Comparison of ENCODE assay signal across 23 cellular contexts in the genomic region with DNA sequence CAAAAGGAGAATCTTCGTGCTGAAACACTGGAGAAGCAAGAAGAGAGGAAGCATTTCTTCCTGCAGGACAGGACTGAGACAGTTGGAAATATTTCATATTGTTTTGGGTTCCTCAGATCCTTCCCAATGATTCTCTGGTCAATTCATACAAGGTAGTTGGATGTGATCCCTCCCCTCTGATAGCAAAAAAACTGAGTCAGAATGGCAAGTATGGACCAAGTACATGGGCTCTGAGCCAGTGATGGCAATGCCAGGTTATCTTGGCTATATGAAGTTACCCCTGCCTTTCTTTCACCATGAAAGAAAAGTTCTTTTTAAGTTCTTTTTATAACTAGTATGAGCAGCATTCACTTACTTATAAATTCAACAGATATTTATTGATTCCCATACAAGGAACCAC.
DNase-seq lines count a peak whose midpoint lies in the region; ATAC-seq, FAIRE-seq and TF ChIP-seq lines count a peak whose summit lies in the region.
"Had no signal": no experiment of that assay in that cellular context is flagged by ENCODE, and none has a peak within 500 bp of the region (broad histone marks: within the 10 kb centered on the region; RNA-seq: fewer than 3 reads in every experiment).

No MANE protein-coding gene starts in this region.

- H3K4me2 ChIP-seq in neuronal stem cell (ENCODE audit: insufficient read depth, low read length, poor library complexity, severe bottlenecking) (no peak overlapping the region), H9 (ENCODE audit: insufficient read depth, insufficient read length, low read length) (no peak overlapping the region)
- H3K4me2 ChIP-seq: A549; BLaER1 treated with 17β-estradiol and CSF1 and Interleukin-3, amounts not matched to agents 10 nM and 100 nM had no signal

- H3K14ac ChIP-seq in neuronal stem cell (ENCODE audit: low read length) = no peak overlapping the region
- no peak overlapping the region for H3K14ac ChIP-seq in H9 (ENCODE audit: insufficient read depth, low read length)

- no peaks in the 10 kb centered on the region for H3K23me2 ChIP-seq in H9 (ENCODE audit: insufficient read length, low read depth, low read length, poor library complexity, severe bottlenecking)

- H3K79me1 ChIP-seq in neuronal stem cell (ENCODE audit: low read depth, low read length) (no peaks in the 10 kb centered on the region), H9 (ENCODE audit: insufficient read depth, low read depth, low read length, poor library complexity, severe bottlenecking) (no peaks in the 10 kb centered on the region)

- CTCF ChIA-PET in MCF 10A (lab: Yijun Ruan, JAX) = interaction anchor here (0.5 to 6.5 kb wide), 4 partner anchors 57 to 245 kb away, joined by 4 to 112 read pairs (median 11); no protein-coding TSS in a partner anchor

- DNase-seq in MCF 10A (ENCODE audit: unreplicated experiment) (peak; percentile 22), breast epithelium (ENCODE audit: low spot score in 2 of 2) (no peak), bronchial epithelial cell (ENCODE audit: low read depth) (peak; percentile 75), foreskin keratinocyte (peak in 1 of 2 donors; percentile 42), neuronal stem cell (ENCODE audit: low spot score) (no peak), H9 (no peak)
- DNase-seq: AML-193; Caco-2; Calu3; CD4-positive, alpha-beta T cell; CD8-positive, alpha-beta T cell; DMS79 treated with DMSO at 0.1 percent for 48 hours; GF-D8 had no signal

- H4K8ac ChIP-seq in neuronal stem cell (ENCODE audit: low read depth, low read length) = no peak overlapping the region
- H4K8ac ChIP-seq in H9 (replicated peaks; ENCODE audit: insufficient read length, low read depth, low read length) = no peak overlapping the region

- H2BK120ac ChIP-seq in neuronal stem cell (ENCODE audit: low read depth, low read length) (no peak overlapping the region), H9 (ENCODE audit: low read depth, low read length, poor library complexity, severe bottlenecking) (no peak overlapping the region)

- H3K4me1 ChIP-seq in breast epithelium = no peaks in the 10 kb centered on the region
- peaks cover 17% of the 10 kb centered on the region for H3K4me1 ChIP-seq in foreskin keratinocyte
- H3K4me1 ChIP-seq in neuronal stem cell (ENCODE audit: control insufficient read depth in 2 of 2, insufficient read depth in 1 of 2, low read depth in 1 of 2, low read length in 2 of 2) = peaks cover 2 to 3% of the 10 kb centered on the region in 2 donors
- H3K4me1 ChIP-seq in H9 (ENCODE audit: insufficient read depth, low read length) = no peaks in the 10 kb centered on the region
- H3K4me1 ChIP-seq: A549, Caco-2 had no signal

- WGBS in neuronal stem cell (ENCODE audit: extremely low coverage in 2 of 2, insufficient read length in 2 of 2, insufficient replicate concordance in 1 of 2), 2 donors = no CpG with 5 or more reads among the region's 1 CpG
- no CpG with 5 or more reads among the region's 1 CpG for WGBS in H9 (ENCODE audit: extremely low coverage, insufficient read length, low lambda C conversion rate)

- TF ChIP-seq POLR2A in breast epithelium (IDR thresholded peaks at IDR 0.05) = no peak

- no peak overlapping the region for H3K56ac ChIP-seq in H9 (ENCODE audit: insufficient read length, low read depth, low read length)

- no peak overlapping the region for H4K91ac ChIP-seq in neuronal stem cell (ENCODE audit: low read depth, low read length, poor library complexity)
- no peak overlapping the region for H4K91ac ChIP-seq in H9 (ENCODE audit: insufficient read length, low read depth, low read length)

- no peak overlapping the region for H3T11ph ChIP-seq in H9 (ENCODE audit: low read length)

- no peaks in the 10 kb centered on the region for H3K79me2 ChIP-seq in H9 (ENCODE audit: insufficient read depth, low read length)

- H2BK20ac ChIP-seq in H9 (ENCODE audit: low read depth, low read length, poor library complexity, severe bottlenecking) = no peak overlapping the region

- H3K27me3 Mint-ChIP-seq in MCF 10A (ENCODE audit: insufficient read depth, unreplicated experiment) (no peaks in the 10 kb centered on the region), H9 (ENCODE audit: low read depth) (no peaks in the 10 kb centered on the region)
- H3K27me3 Mint-ChIP-seq: CD4-positive, alpha-beta T cell had no signal

- H3K36me3 Mint-ChIP-seq in MCF 10A (ENCODE audit: insufficient read depth, unreplicated experiment) (no peaks in the 10 kb centered on the region), H9 (ENCODE audit: insufficient read depth in 1 of 3, low read depth in 3 of 3) (no peaks in the 10 kb centered on the region)
- H3K36me3 Mint-ChIP-seq: CD8-positive, alpha-beta T cell had no signal

- no peak overlapping the region for H4K5ac ChIP-seq in H9 (ENCODE audit: insufficient read length, low read depth, low read length)

- H3K36me3 ChIP-seq in breast epithelium (no peaks in the 10 kb centered on the region), bronchial epithelial cell (ENCODE audit: control insufficient read depth, insufficient read depth, low read length) (no peaks in the 10 kb centered on the region), neuronal stem cell (replicated peaks in 1 of 2; ENCODE audit: control insufficient read depth in 2 of 2, insufficient read depth in 2 of 2, low read length in 2 of 2) (no peaks in the 10 kb centered on the region)
- H3K36me3 ChIP-seq: BLaER1 treated with 17β-estradiol and CSF1 and Interleukin-3, amounts not matched to agents 10 nM and 100 nM had no signal

- H2BK5ac ChIP-seq in neuronal stem cell (ENCODE audit: low read length) (no peak overlapping the region), H9 (ENCODE audit: insufficient read length, low read length) (no peak overlapping the region)

- H2AK5ac ChIP-seq in neuronal stem cell (ENCODE audit: low read depth, low read length) (no peak overlapping the region), H9 (ENCODE audit: insufficient read length, low read length) (no peak overlapping the region)

- intact Hi-C loops in MCF 10A (cut with micrococcal nuclease) (loop anchor here (10.0 kb wide), 1 partner anchor 144 kb away; no protein-coding TSS in a partner anchor), breast epithelium (cut with DNase I; ENCODE audit: low total_unique reads) (no loop called here)

- ATAC-seq in foreskin keratinocyte (peak; percentile 47), HG02763 (IDR thresholded peaks at IDR 0.05; ENCODE audit: unreplicated experiment) (no peak), GM18517 (IDR thresholded peaks at IDR 0.05; ENCODE audit: unreplicated experiment) (no peak)
- ATAC-seq: A549; CD8-positive, alpha-beta T cell had no signal

- H3K4ac ChIP-seq in neuronal stem cell (ENCODE audit: low read length) = no peak overlapping the region
- no peak overlapping the region for H3K4ac ChIP-seq in H9 (ENCODE audit: low read depth, low read length)

- no peak overlapping the region for H3K9ac ChIP-seq in neuronal stem cell (ENCODE audit: low read depth, low read length, poor library complexity)
- H3K9ac ChIP-seq in H9 (ENCODE audit: extremely low read depth, insufficient read length, low read length) = no peak overlapping the region
- H3K9ac ChIP-seq: BLaER1 treated with 17β-estradiol and CSF1 and Interleukin-3, amounts not matched to agents 10 nM and 100 nM had no signal

- H3K4me3 Mint-ChIP-seq in MCF 10A (ENCODE audit: unreplicated experiment) (no peak overlapping the region), H9 (no peak overlapping the region)
- H3K4me3 Mint-ChIP-seq: B cell; CD4-positive, alpha-beta T cell; CD8-positive, alpha-beta T cell had no signal

- H3K23ac ChIP-seq in neuronal stem cell (ENCODE audit: low read depth, low read length, poor library complexity) (no peak overlapping the region), H9 (ENCODE audit: insufficient read length, low read depth, low read length) (no peak overlapping the region)

- no peak for FAIRE-seq in bronchial epithelial cell (lab: Jason Lieb, UNC)
- FAIRE-seq: A549, D721Med, G401.6, GM12891 had no signal

- peaks cover 12% of the 10 kb centered on the region for H3K4me1 Mint-ChIP-seq in MCF 10A (ENCODE audit: insufficient read depth, unreplicated experiment)
- peaks cover 5 to 9% of the 10 kb centered on the region in 2 experiments for H3K4me1 Mint-ChIP-seq in H9
- H3K4me1 Mint-ChIP-seq: B cell had no signal

- H3K27ac Mint-ChIP-seq in MCF 10A (ENCODE audit: low read depth, unreplicated experiment) = no peak overlapping the region
- H3K27ac Mint-ChIP-seq in H9 = no peak overlapping the region
- H3K27ac Mint-ChIP-seq: B cell; CD4-positive, alpha-beta T cell; CD8-positive, alpha-beta T cell had no signal

- no peaks in the 10 kb centered on the region for H4K20me1 ChIP-seq in H9 (ENCODE audit: control insufficient read depth, insufficient read depth, insufficient read length)
- H4K20me1 ChIP-seq: BLaER1 treated with 17β-estradiol and CSF1 and Interleukin-3, amounts not matched to agents 10 nM and 100 nM had no signal

- H2BK12ac ChIP-seq in neuronal stem cell (ENCODE audit: low read length) = no peak overlapping the region
- H2BK12ac ChIP-seq in H9 (ENCODE audit: insufficient read length, low read depth, low read length) = no peak overlapping the region

- H2AFZ ChIP-seq in neuronal stem cell (ENCODE audit: low read length) (peak overlapping the region; percentile 10), H9 (ENCODE audit: low read length) (no peak overlapping the region)

- no peaks in the 10 kb centered on the region for H3K27me3 ChIP-seq in breast epithelium
- no peaks in the 10 kb centered on the region for H3K27me3 ChIP-seq in bronchial epithelial cell (ENCODE audit: control insufficient read depth, insufficient read depth, low read length)
- H3K27me3 ChIP-seq in foreskin keratinocyte = no peaks in the 10 kb centered on the region
- no peaks in the 10 kb centered on the region for H3K27me3 ChIP-seq in neuronal stem cell (ENCODE audit: control insufficient read depth in 3 of 3, insufficient read depth in 3 of 3, low read depth in 1 of 3, low read length in 3 of 3)
- no peaks in the 10 kb centered on the region for H3K27me3 ChIP-seq in H9 (ENCODE audit: insufficient read depth, low read length)
- H3K27me3 ChIP-seq: BLaER1 treated with 17β-estradiol and CSF1 and Interleukin-3, amounts not matched to agents 10 nM and 100 nM had no signal

- BruUV-seq in MCF 10A (replicated peaks; lab: Mats Ljungman, UMichigan) = no TSS peak

- H3K27ac ChIP-seq in breast epithelium (no peak overlapping the region), foreskin keratinocyte (no peak overlapping the region), neuronal stem cell (replicated peaks; ENCODE audit: low read length) (no peak overlapping the region), H9 (ENCODE audit: insufficient read length, low read depth, low read length) (no peak overlapping the region)
- H3K27ac ChIP-seq: 22Rv1; A549; BLaER1 treated with 17β-estradiol and CSF1 and Interleukin-3, amounts not matched to agents 10 nM and 100 nM; C4-2B had no signal

- POLR2A ChIA-PET in MCF 10A (lab: Yijun Ruan, JAX) = interaction anchor here (0.9 kb wide), 1 partner anchor 246 kb away, joined by 4 read pairs; no protein-coding TSS in a partner anchor

- no peak overlapping the region for H3K18ac ChIP-seq in neuronal stem cell (ENCODE audit: low read length)
- H3K18ac ChIP-seq in H9 (ENCODE audit: insufficient read length, low read depth, low read length) = no peak overlapping the region

- H3K9me3 Mint-ChIP-seq in MCF 10A (ENCODE audit: unreplicated experiment) (no peaks in the 10 kb centered on the region), H9 (no peaks in the 10 kb centered on the region)
- H3K9me3 Mint-ChIP-seq: CD8-positive, alpha-beta T cell had no signal

- TF ChIP-seq CTCF in MCF 10A (IDR thresholded peaks at IDR 0.05; ENCODE audit: unreplicated experiment) (no peak), breast epithelium (IDR thresholded peaks at IDR 0.05) (no peak), bronchial epithelial cell (IDR thresholded peaks at IDR 0.05; ENCODE audit: insufficient read depth, low read length, severe bottlenecking) (no peak), foreskin keratinocyte (conservative IDR thresholded peaks at IDR 0.05) (no peak), H9 (conservative IDR thresholded peaks at IDR 0.05) (no peak)

- H2BK15ac ChIP-seq in neuronal stem cell (ENCODE audit: low read length) (no peak overlapping the region), H9 (ENCODE audit: low read depth, low read length) (no peak overlapping the region)

- no peaks in the 10 kb centered on the region for H3K9me3 ChIP-seq in breast epithelium
- no peaks in the 10 kb centered on the region for H3K9me3 ChIP-seq in neuronal stem cell (replicated peaks in 1 of 2; ENCODE audit: control insufficient read depth in 2 of 2, insufficient read depth in 1 of 2, low read depth in 1 of 2, low read length in 2 of 2)
- no peaks in the 10 kb centered on the region for H3K9me3 ChIP-seq in H9 (ENCODE audit: control insufficient read depth, low read depth, low read length)
- H3K9me3 ChIP-seq: A549, Caco-2 had no signal

- H3K4me3 ChIP-seq in breast epithelium = no peak overlapping the region
- no peak overlapping the region for H3K4me3 ChIP-seq in bronchial epithelial cell (ENCODE audit: low read depth, low read length)
- no peak overlapping the region for H3K4me3 ChIP-seq in neuronal stem cell (ENCODE audit: low read length in 2 of 2)
- H3K4me3 ChIP-seq: A549; BLaER1 treated with 17β-estradiol and CSF1 and Interleukin-3, amounts not matched to agents 10 nM and 100 nM had no signal

Comparison
In these comparisons a context has a peak if more than half of its experiments do, and no peak if none do; other contexts are left out.
1. DNase-seq: peak in MCF 10A (single experiment) and bronchial epithelial cell (single experiment); none in breast epithelium (0 of 2), neuronal stem cell (single experiment) and H9 (single experiment).